15 cellular contexts compared by ENCODE assay signal in genomic region chr11:69983897-69984438, GRCh38.
DNase-seq lines count a peak whose midpoint lies in the region; ATAC-seq and TF ChIP-seq lines count a peak whose summit lies in the region.
"Had no signal": no experiment of that assay in that cellular context is flagged by ENCODE, and none has a peak within 500 bp of the region (broad histone marks: within the 10 kb centered on the region; RNA-seq: fewer than 3 reads in every experiment).

No MANE protein-coding gene starts in this region.

- no peak overlapping the region for H3K27ac Mint-ChIP-seq in type B pancreatic cell

- H3K4me1 ChIP-seq in HUES6 (ENCODE audit: control insufficient read depth, insufficient read depth, low read length) (peaks cover 41% of the 10 kb centered on the region), ascending aorta (peaks cover 16 to 77% of the 10 kb centered on the region in 2 donors), iPS-20b (ENCODE audit: insufficient read depth, low read length) (peaks cover 21% of the 10 kb centered on the region)
- H3K4me1 ChIP-seq: SJCRH30 had no signal

- no peak for ATAC-seq in GM21825 (IDR thresholded peaks at IDR 0.05; ENCODE audit: unreplicated experiment)

- no peaks in the 10 kb centered on the region for H3K36me3 ChIP-seq in HUES6 (ENCODE audit: control insufficient read depth, insufficient read depth, low read length)
- no peaks in the 10 kb centered on the region for H3K36me3 ChIP-seq in ascending aorta
- no peaks in the 10 kb centered on the region for H3K36me3 ChIP-seq in iPS-20b (ENCODE audit: insufficient read depth, low read depth, low read length)
- H3K36me3 ChIP-seq: SJCRH30 had no signal

- no peaks in the 10 kb centered on the region for H3K9me3 Mint-ChIP-seq in type B pancreatic cell

- no peaks in the 10 kb centered on the region for H3K9me3 ChIP-seq in HUES6 (ENCODE audit: control insufficient read depth, insufficient read depth, low read depth, low read length)
- no peaks in the 10 kb centered on the region for H3K9me3 ChIP-seq in ascending aorta
- H3K9me3 ChIP-seq in iPS-20b (ENCODE audit: insufficient read depth, low read depth, low read length): no peaks in the 10 kb centered on the region
- H3K9me3 ChIP-seq: SJCRH30 had no signal

- DNase-seq in ascending aorta (ENCODE audit: low spot score in 2 of 2) (no peak), type B pancreatic cell (ENCODE audit: extremely low spot score, unreplicated experiment) (no peak), pons (ENCODE audit: low spot score) (no peak), NCI-H1092 treated with DMSO at 0.1 percent for 48 hours (lab: John Stamatoyannopoulos, UW) (no peak)
- no peak for DNase-seq in stimulated activated CD4-positive, alpha-beta T cell treated with anti-CD3 and anti-CD28 coated beads, Interleukin-1b, Interleukin-23, amount 100 ng/mL, for 48 hours
- DNase-seq: Karpas-422, NCI-H1417 treated with DMSO at 0.1 percent for 48 hours, NCI-H2029, NCI-H524, SJCRH30, SW 1271 had no signal

- no peaks in the 10 kb centered on the region for H3K36me3 Mint-ChIP-seq in type B pancreatic cell

- TF ChIP-seq CTCF in ascending aorta (IDR thresholded peaks at IDR 0.05) (no peak), type B pancreatic cell (conservative IDR thresholded peaks at IDR 0.05) (no peak)

- intact Hi-C loops in ascending aorta (cut with DNase I): loop anchor here (5.0 kb wide), 1 partner anchor 37 kb away; no protein-coding TSS in a partner anchor

- H3K27ac ChIP-seq in HUES6 (ENCODE audit: low read depth, low read length) (no peak overlapping the region), ascending aorta (peak overlapping the region; percentile 87 to 98), iPS-20b (ENCODE audit: low read length) (no peak overlapping the region)
- H3K27ac ChIP-seq: RWPE1, SJCRH30 had no signal

- peaks cover 34% of the 10 kb centered on the region for H3K4me1 Mint-ChIP-seq in type B pancreatic cell (ENCODE audit: unreplicated experiment)

- H3K9ac ChIP-seq in HUES6 (ENCODE audit: low read length): no peak overlapping the region
- H3K9ac ChIP-seq in iPS-20b (ENCODE audit: low read depth, low read length): peak overlapping the region; percentile 33; the same call in 1 of the 2 replicates

- H3K27me3 Mint-ChIP-seq in type B pancreatic cell: peaks cover 69% of the 10 kb centered on the region

- H3K4me3 Mint-ChIP-seq in type B pancreatic cell: peak overlapping the region; percentile 20

- H3K27me3 ChIP-seq in HUES6 (ENCODE audit: control insufficient read depth, insufficient read depth, low read length): peaks cover 60% of the 10 kb centered on the region
- H3K27me3 ChIP-seq in ascending aorta: no peaks in the 10 kb centered on the region
- H3K27me3 ChIP-seq in iPS-20b (ENCODE audit: insufficient read depth, low read length): peaks cover 68% of the 10 kb centered on the region
- H3K27me3 ChIP-seq: SJCRH30 had no signal

- peak overlapping the region; percentile 74 for H3K4me3 ChIP-seq in HUES6 (ENCODE audit: low read depth, low read length)
- peak overlapping the region in 1 of 2 donors; percentile 74 for H3K4me3 ChIP-seq in ascending aorta
- peak overlapping the region; percentile 65; the same call in 1 of the 2 replicates for H3K4me3 ChIP-seq in iPS-20b (ENCODE audit: low read length)
- H3K4me3 ChIP-seq: SJCRH30 had no signal

Comparison
In these comparisons a context has a peak if more than half of its experiments do, and no peak if none do; other contexts are left out.
1. H3K27ac ChIP-seq: peak in ascending aorta (2 of 2); none in HUES6 (single experiment) and iPS-20b (single experiment).